ENCODE assay signal across 1 cellular context in the genomic region with DNA sequence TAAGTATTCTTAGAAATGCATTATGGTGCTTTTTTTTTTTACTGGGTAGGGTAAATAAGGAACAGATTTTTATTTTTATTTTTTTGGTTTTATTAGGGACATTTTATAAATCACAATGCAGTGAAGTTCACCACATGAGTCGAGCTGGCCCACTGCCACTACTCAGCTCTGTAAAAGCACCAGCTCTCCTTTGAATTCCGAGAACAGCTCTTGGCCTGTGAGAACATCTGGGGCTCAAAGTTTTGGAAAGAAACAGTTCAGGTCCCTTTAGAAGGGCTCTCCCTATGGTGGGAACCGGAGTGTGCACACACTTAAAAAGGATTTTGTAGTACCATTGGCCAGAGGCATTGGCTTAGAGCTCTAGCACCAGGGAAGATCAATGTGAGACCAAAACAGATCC.
TF ChIP-seq lines count a peak whose summit lies in the region.

No MANE protein-coding gene starts in this region.

TF ChIP-seq in endothelial cell of umbilical vein, 7 proteins besides CTCF, POLR2A, EP300 and RAD21:
- TF ChIP-seq FOS (IDR thresholded peaks at IDR 0.05; ENCODE audit: borderline replicate concordance, insufficient read depth, low read length) (no peak), MYC (IDR thresholded peaks at IDR 0.05; ENCODE audit: low read depth, low read length) (no peak), EZH2 (IDR thresholded peaks at IDR 0.05; ENCODE audit: borderline replicate concordance, low read depth, low read length, severe bottlenecking) (no peak), GATA2 (IDR thresholded peaks at IDR 0.05; ENCODE audit: insufficient read depth, insufficient read length, low read depth, low read length) (no peak), POLR2AphosphoS5 (IDR thresholded peaks at IDR 0.05; ENCODE audit: insufficient read depth, low read depth, low read length) (no peak), MAX (IDR thresholded peaks at IDR 0.05; ENCODE audit: insufficient read depth, insufficient read length) (no peak), JUN (IDR thresholded peaks at IDR 0.05; ENCODE audit: borderline replicate concordance, insufficient read depth, insufficient read length, low read depth) (no peak)
TF ChIP-seq in endothelial cell of umbilical vein: peak in this region for 0.
